ENCODE assay signal across 14 cellular contexts in the genomic region with DNA sequence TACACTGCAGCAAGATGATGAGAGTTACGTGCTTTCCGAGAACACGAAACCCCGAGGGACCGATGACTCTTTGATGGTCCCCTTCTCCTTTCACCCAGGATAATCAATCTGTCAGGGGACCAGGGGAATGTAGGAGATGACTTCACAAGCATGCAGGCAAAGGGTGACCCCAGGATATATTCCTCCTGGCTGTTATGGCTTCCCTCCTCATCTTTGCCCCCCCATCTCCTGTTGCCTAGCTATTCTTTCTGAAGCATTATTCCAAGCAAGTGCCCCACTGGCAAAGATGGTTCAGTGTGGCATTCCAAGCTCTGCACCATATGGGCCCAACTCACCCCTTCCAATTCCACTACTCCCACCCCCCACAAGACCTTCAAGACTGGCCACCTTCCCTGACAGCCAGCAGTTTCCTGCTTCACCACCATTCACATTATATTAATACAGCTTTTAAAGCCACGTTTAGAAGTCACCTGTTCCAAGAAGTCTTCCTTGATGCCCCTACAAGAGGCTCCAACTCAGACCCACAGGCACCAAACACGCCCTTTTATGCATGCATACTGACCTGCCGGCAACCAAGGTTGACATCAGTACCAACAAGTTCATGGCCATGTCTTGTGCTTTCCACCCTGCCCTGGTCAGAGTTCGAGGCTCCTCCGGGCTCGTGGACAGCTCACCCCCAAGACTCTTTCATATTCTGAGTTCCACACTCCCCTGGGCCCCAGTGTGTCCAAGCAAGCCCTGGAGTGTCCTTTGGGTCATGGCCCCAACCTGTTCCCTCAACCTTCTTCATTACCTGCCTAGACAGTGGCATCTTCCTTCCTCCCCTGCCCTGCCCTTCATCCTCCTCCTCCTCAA. TPM values are rescaled to one million over a fixed set of nuclear protein-coding genes. Genes with fewer than 3 reads are reported as not detected.
DNase-seq lines count a peak whose midpoint lies in the region; ATAC-seq and TF ChIP-seq lines count a peak whose summit lies in the region.
"Had no signal": no experiment of that assay in that cellular context is flagged by ENCODE, and none has a peak within 500 bp of the region (broad histone marks: within the 10 kb centered on the region; RNA-seq: fewer than 3 reads in every experiment).

No MANE protein-coding gene starts in this region.

- no peak for TF ChIP-seq CTCF in nephron progenitor cell (IDR thresholded peaks at IDR 0.05)

- ATAC-seq in activated CD8-positive, alpha-beta memory T cell treated with anti-CD3 and anti-CD28 coated beads, Interleukin-2, amount 10 ng/mL, durations not matched to agents 7 days and 5 days, result no peak
- ATAC-seq in GM21423 (IDR thresholded peaks at IDR 0.05; ENCODE audit: unreplicated experiment) (no peak), HG02840 (IDR thresholded peaks at IDR 0.05; ENCODE audit: low FRiP score, unreplicated experiment) (no peak), HG03095 (IDR thresholded peaks at IDR 0.05; ENCODE audit: unreplicated experiment) (no peak)
- ATAC-seq: GM12878 had no signal

- peak; percentile 34 for DNase-seq in activated CD8-positive, alpha-beta memory T cell treated with anti-CD3 and anti-CD28 coated beads, Interleukin-2, amount 50 U/mL, for 48 hours
- no peak for DNase-seq in activated CD8-positive, alpha-beta memory T cell treated with anti-CD3 and anti-CD28 coated beads, Interleukin-2, amount 10 ng/mL, durations not matched to agents 7 days and 5 days
- DNase-seq in ecto neural progenitor cell (ENCODE audit: low spot score) (peak; percentile 19), nephron progenitor cell (no peak)
- DNase-seq: 8988T; CD4-positive, alpha-beta memory T cell; DMS153; DMS79 treated with DMSO at 0.1 percent for 48 hours; GF-D8 had no signal

- CTCF ChIA-PET in activated CD8-positive, alpha-beta memory T cell treated with anti-CD3 and anti-CD28 coated beads, Interleukin-2, amount 10 ng/mL, durations not matched to agents 7 days and 5 days (lab: Charles Lee), result interaction anchor here (1.3 kb wide), 1 partner anchor 14 kb away, joined by 3 read pairs; no protein-coding TSS in a partner anchor

- H3K27me3 Mint-ChIP-seq in activated CD8-positive, alpha-beta memory T cell treated with anti-CD3 and anti-CD28 coated beads, Interleukin-2, amount 10 ng/mL, durations not matched to agents 7 days and 5 days, result peaks cover 33% of the 10 kb centered on the region
- peaks cover 17% of the 10 kb centered on the region for H3K27me3 Mint-ChIP-seq in nephron progenitor cell (ENCODE audit: low read depth, poor library complexity)

- no peaks in the 10 kb centered on the region for H3K4me1 Mint-ChIP-seq in activated CD8-positive, alpha-beta memory T cell treated with anti-CD3 and anti-CD28 coated beads, Interleukin-2, amount 10 ng/mL, durations not matched to agents 7 days and 5 days
- H3K4me1 Mint-ChIP-seq in nephron progenitor cell, result peaks cover 58% of the 10 kb centered on the region
- H3K4me1 Mint-ChIP-seq: CD14-positive monocyte; CD4-positive, alpha-beta memory T cell had no signal

- H3K9me3 Mint-ChIP-seq in activated CD8-positive, alpha-beta memory T cell treated with anti-CD3 and anti-CD28 coated beads, Interleukin-2, amount 10 ng/mL, durations not matched to agents 7 days and 5 days (ENCODE audit: low read depth), result no peaks in the 10 kb centered on the region
- no peaks in the 10 kb centered on the region for H3K9me3 Mint-ChIP-seq in nephron progenitor cell

- H3K36me3 Mint-ChIP-seq in activated CD8-positive, alpha-beta memory T cell treated with anti-CD3 and anti-CD28 coated beads, Interleukin-2, amount 10 ng/mL, durations not matched to agents 7 days and 5 days, result no peaks in the 10 kb centered on the region
- no peaks in the 10 kb centered on the region for H3K36me3 Mint-ChIP-seq in nephron progenitor cell (ENCODE audit: low read depth)
- H3K36me3 Mint-ChIP-seq: CD14-positive monocyte; CD4-positive, alpha-beta memory T cell had no signal

- no peak overlapping the region for H3K4me3 Mint-ChIP-seq in activated CD8-positive, alpha-beta memory T cell treated with anti-CD3 and anti-CD28 coated beads, Interleukin-2, amount 10 ng/mL, durations not matched to agents 7 days and 5 days
- no peak overlapping the region for H3K4me3 Mint-ChIP-seq in nephron progenitor cell
- H3K4me3 Mint-ChIP-seq: CD14-positive monocyte; CD4-positive, alpha-beta memory T cell had no signal

- H3K27ac Mint-ChIP-seq in activated CD8-positive, alpha-beta memory T cell treated with anti-CD3 and anti-CD28 coated beads, Interleukin-2, amount 10 ng/mL, durations not matched to agents 7 days and 5 days, result no peak overlapping the region
- peak overlapping the region; percentile 37 for H3K27ac Mint-ChIP-seq in nephron progenitor cell
- H3K27ac Mint-ChIP-seq: CD4-positive, alpha-beta memory T cell had no signal

RNA-seq across cellular contexts. Expression of a gene that starts 40.3 kb away (rescaled TPM):
- total RNA-seq in activated CD8-positive, alpha-beta memory T cell treated with anti-CD3 and anti-CD28 coated beads, Interleukin-2, amount 10 ng/mL, durations not matched to agents 7 days and 5 days, result 10 to 100 TPM; 49.2 to 53.6 TPM

RNA-seq across cellular contexts. Expression of a gene that starts 46.3 kb away (rescaled TPM):
- total RNA-seq in activated CD8-positive, alpha-beta memory T cell treated with anti-CD3 and anti-CD28 coated beads, Interleukin-2, amount 10 ng/mL, durations not matched to agents 7 days and 5 days, result 100 to 1,000 TPM; 268 to 300 TPM

RNA-seq across cellular contexts. Expression of a gene that starts 56.3 kb away (rescaled TPM):
- total RNA-seq in activated CD8-positive, alpha-beta memory T cell treated with anti-CD3 and anti-CD28 coated beads, Interleukin-2, amount 10 ng/mL, durations not matched to agents 7 days and 5 days, result 100 to 1,000 TPM in 1 of 2 experiments, 10 to 100 TPM in 1; 42.9 to 120 TPM

Comparison
In these comparisons a context has a peak if more than half of its experiments do, and no peak if none do; other contexts are left out.
1. DNase-seq: peak in activated CD8-positive, alpha-beta memory T cell treated with anti-CD3 and anti-CD28 coated beads, Interleukin-2, amount 50 U/mL, for 48 hours (single experiment) and ecto neural progenitor cell (single experiment); none in activated CD8-positive, alpha-beta memory T cell treated with anti-CD3 and anti-CD28 coated beads, Interleukin-2, amount 10 ng/mL, durations not matched to agents 7 days and 5 days (single experiment) and nephron progenitor cell (single experiment).